ENCODE assay signal across 1 cellular context in the genomic region with DNA sequence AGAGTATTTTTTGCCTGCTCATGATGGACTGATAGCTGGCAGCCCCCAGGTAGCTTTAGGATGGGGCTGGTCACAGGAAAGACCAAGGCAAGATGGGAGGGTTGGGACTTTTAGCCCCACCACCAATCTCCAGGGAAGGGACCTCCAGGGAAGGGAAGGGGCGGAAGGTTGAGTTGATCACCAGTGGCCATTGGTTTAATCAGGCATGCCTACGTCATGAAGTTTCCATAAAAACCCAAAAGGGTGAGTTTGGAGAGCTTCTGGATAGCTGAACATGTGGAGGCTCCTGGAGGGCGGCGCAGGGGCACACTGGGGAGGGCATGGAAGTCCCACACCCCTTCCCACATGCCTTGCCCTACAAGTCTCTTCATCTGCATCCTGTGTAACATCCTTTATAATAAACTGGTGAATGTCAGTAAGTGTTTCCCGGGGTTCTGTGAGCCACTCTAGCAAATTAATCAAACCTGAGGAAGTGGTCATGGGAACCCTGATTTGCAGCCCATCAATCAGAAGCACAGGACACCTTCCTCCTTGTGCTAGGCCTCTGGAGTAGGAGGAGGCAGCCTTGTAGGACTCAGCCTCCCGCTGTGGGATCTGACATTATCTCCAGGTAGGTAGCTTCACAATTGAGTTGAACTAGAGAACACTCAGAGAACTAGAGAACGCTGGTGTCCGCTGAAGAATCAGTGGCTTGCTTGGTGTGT.
TF ChIP-seq lines count a peak whose summit lies in the region.

No MANE protein-coding gene starts in this region.

TF ChIP-seq in K562, 482 proteins besides CTCF, POLR2A, EP300 and RAD21 (continued from another document):
- TF ChIP-seq CHD7 (IDR thresholded peaks at IDR 0.05; ENCODE audit: low read depth, low read length), result no peak
- no peak for TF ChIP-seq ZBTB2 (IDR thresholded peaks at IDR 0.05)
